Comparison of ENCODE assay signal across 1 cellular context in the genomic region with DNA sequence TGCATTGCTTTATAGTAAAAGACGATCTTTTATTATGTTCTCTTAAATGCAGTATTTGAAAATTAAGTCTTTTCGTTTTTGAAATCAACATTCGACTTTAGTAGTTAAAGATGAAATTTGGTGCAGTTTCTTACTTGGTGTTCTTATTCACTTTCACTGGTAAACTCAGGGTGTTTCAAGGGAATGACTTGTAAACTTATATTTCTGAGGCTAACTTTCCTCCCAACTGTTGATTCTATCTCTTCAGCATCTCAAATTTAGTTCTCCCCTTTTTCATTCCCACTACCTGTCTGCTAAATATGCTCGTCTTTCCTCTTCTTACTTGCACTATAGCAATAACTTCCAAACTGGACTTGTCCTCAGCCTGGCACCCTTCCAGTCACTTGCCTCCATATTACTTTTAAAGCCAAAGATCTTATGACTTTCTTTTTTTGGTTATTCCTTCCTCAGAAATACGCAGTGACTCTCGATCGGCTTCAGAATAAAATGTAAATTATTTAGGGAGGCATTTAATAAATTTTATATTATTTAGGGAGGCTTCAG.
TF ChIP-seq lines count a peak whose summit lies in the region.

No MANE protein-coding gene starts in this region.

TF ChIP-seq in GM12878, 131 proteins besides CTCF, POLR2A, EP300 and RAD21 (continued from another document):
- no peak for TF ChIP-seq STAT3 (IDR thresholded peaks at IDR 0.05; ENCODE audit: low read depth, low read length)
- TF ChIP-seq ZNF384 (IDR thresholded peaks at IDR 0.05; ENCODE audit: borderline replicate concordance, low read depth, low read length) = no peak
- no peak for TF ChIP-seq HDAC2 (IDR thresholded peaks at IDR 0.05)
